Comparison of ENCODE assay signal across 3 cellular contexts in the genomic region with DNA sequence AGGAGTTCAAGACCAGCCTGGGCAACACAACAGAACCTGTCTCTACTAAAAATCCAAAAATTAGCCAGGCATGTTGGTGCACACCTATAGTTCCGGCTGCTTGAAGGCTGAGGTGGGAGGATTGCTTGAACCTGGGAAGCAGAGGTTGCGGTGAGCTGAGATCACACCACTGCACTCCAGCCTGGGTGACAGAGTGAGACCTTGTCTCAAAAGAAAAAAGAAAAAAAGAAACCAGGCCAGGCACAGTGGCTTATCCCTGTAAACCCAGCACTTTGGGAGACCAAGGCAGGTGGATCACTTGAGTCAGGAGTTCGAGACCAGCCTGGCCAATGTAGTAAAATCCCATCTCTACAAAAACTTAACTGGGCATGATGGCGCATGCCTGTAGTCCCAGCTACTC. TPM values are rescaled to one million over a fixed set of nuclear protein-coding genes. Genes with fewer than 3 reads are reported as not detected.
"Had no signal": no experiment of that assay in that cellular context is flagged by ENCODE, and none has a peak within 500 bp of the region (broad histone marks: within the 10 kb centered on the region; RNA-seq: fewer than 3 reads in every experiment).

No MANE protein-coding gene starts in this region.

RNA-seq across cellular contexts. Expression of a gene that starts 33.9 kb away (rescaled TPM):
- total RNA-seq: Right ventricle myocardium superior, RPMI7951, SJCRH30 had no signal
